1 cellular context compared by ENCODE assay signal in genomic region chr1:3070654-3071506, GRCh38.
TF ChIP-seq lines count a peak whose summit lies in the region.

No MANE protein-coding gene starts in this region.

TF ChIP-seq in HepG2, 621 proteins besides CTCF, POLR2A, EP300 and RAD21 (continued from another document and continues in another):
- TF ChIP-seq ZNF574 (CRISPR knock-in tag; IDR thresholded peaks at IDR 0.05) (peak; percentile 43; the same call in 1 of the 2 replicates), PRMT3 (CRISPR knock-in tag; IDR thresholded peaks at IDR 0.05; ENCODE audit: borderline replicate concordance, low read depth) (no peak), MAF1 (CRISPR knock-in tag; IDR thresholded peaks at IDR 0.05; ENCODE audit: borderline replicate concordance) (peak; percentile 56; the same call in 1 of the 2 replicates), MAFK (conservative IDR thresholded peaks at IDR 0.05 in 1 of 2, IDR thresholded peaks at IDR 0.05 in 1 of 2; ENCODE audit: low read length in 2 of 2) (no peak), NR2F6 (IDR thresholded peaks at IDR 0.05) (peak; percentile 66), NR2F6 (CRISPR knock-in tag; IDR thresholded peaks at IDR 0.05) (peak; percentile 95), ZNF883 (CRISPR knock-in tag; IDR thresholded peaks at IDR 0.05; ENCODE audit: not compliant biosample characterization) (peak; percentile 17), DBP (CRISPR knock-in tag; IDR thresholded peaks at IDR 0.05; ENCODE audit: not compliant biosample characterization) (no peak), ZNF576 (CRISPR knock-in tag; IDR thresholded peaks at IDR 0.05) (no peak), TFDP1 (CRISPR knock-in tag; IDR thresholded peaks at IDR 0.05; ENCODE audit: borderline replicate concordance) (peak; percentile 34; the same call in 1 of the 2 replicates), ARID3A (IDR thresholded peaks at IDR 0.05; ENCODE audit: low read depth, low read length) (no peak), ZFP82 (CRISPR knock-in tag; IDR thresholded peaks at IDR 0.05; ENCODE audit: borderline replicate concordance) (peak; percentile 57; the same call in 1 of the 2 replicates), ZNF704 (CRISPR knock-in tag; IDR thresholded peaks at IDR 0.05; ENCODE audit: borderline replicate concordance) (0 out of 2 replicates have a peak, but pooled peaks have one; percentile 52), ZMYM4 (CRISPR knock-in tag; IDR thresholded peaks at IDR 0.05) (peak; percentile 29; the same call in 1 of the 2 replicates), TAF15 (IDR thresholded peaks at IDR 0.05; ENCODE audit: low read depth, low read length, poor library complexity, severe bottlenecking) (peak; percentile 28), ZNF549 (CRISPR knock-in tag; IDR thresholded peaks at IDR 0.05) (no peak), MLX (CRISPR knock-in tag; IDR thresholded peaks at IDR 0.05) (no peak), TEF (CRISPR knock-in tag; IDR thresholded peaks at IDR 0.05) (no peak; the same call in 1 of the 2 replicates), ZNF614 (CRISPR knock-in tag; IDR thresholded peaks at IDR 0.05; ENCODE audit: borderline replicate concordance) (no peak), BRCA1 (CRISPR knock-in tag; IDR thresholded peaks at IDR 0.05) (peak; percentile 60; the same call in 1 of the 2 replicates), TFE3 (CRISPR knock-in tag; IDR thresholded peaks at IDR 0.05) (no peak), ARID4A (CRISPR knock-in tag; IDR thresholded peaks at IDR 0.05; ENCODE audit: borderline replicate concordance) (peak; percentile 57), THAP9 (CRISPR knock-in tag; IDR thresholded peaks at IDR 0.05; ENCODE audit: borderline replicate concordance) (0 out of 2 replicates have a peak, but pooled peaks have one; percentile 13), ZGPAT (CRISPR knock-in tag; IDR thresholded peaks at IDR 0.05) (peak; percentile 25; the same call in 1 of the 2 replicates), MBNL3 (CRISPR knock-in tag; conservative IDR thresholded peaks at IDR 0.05) (no peak), SIX1 (CRISPR knock-in tag; IDR thresholded peaks at IDR 0.05; ENCODE audit: borderline replicate concordance) (no peak), TSC22D2 (CRISPR knock-in tag; IDR thresholded peaks at IDR 0.05; ENCODE audit: borderline replicate concordance) (no peak), TP53 (CRISPR knock-in tag; conservative IDR thresholded peaks at IDR 0.05) (no peak), PRDM4 (CRISPR knock-in tag; IDR thresholded peaks at IDR 0.05; ENCODE audit: borderline replicate concordance) (no peak)
